Comparison of ENCODE assay signal across 21 cellular contexts in the genomic region with DNA sequence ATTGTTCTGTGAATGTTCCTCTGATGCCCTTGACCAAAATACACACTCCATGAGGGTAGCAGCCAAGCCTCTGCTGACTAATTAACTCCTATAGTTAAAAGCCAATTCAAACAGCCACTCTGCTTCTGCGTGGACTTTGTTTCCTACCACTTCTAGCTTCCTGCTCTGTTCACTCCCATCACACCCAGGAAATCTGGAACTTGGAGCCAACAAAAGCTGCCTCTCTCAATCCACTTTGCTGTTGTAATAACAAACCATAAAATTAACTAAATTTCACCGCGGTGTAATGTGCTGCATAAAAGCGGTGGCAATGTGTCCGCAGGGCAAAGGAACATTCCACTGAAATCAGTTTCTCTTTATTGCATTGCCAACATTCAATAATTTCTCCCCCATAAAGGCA.
"Had no signal": no experiment of that assay in that cellular context is flagged by ENCODE, and none has a peak within 500 bp of the region (broad histone marks: within the 10 kb centered on the region; RNA-seq: fewer than 3 reads in every experiment).

No MANE protein-coding gene starts in this region.

- H3K36me3 ChIP-seq: esophagus squamous epithelium, gastroesophageal sphincter, pancreas, sigmoid colon, stomach, thoracic aorta had no signal

- H3K4me1 ChIP-seq: gastroesophageal sphincter, pancreas, stomach had no signal

- DNase-seq: cerebellar nuclear complex; dermis blood vessel endothelial cell; esophagus squamous epithelium; foreskin fibroblast; glutamatergic neuron; immature natural killer cell; mammary epithelial cell; occipital lobe; pancreas; retina; sigmoid colon; stimulated activated CD4-positive, alpha-beta T cell treated with anti-CD3 and anti-CD28 coated beads, Interleukin-12 subunit alpha, Interleukin-12 subunit beta, amount 100 ng/mL, for 4 hours; stimulated activated naive CD4-positive, alpha-beta T cell; stomach; substantia nigra; trophoblast cell had no signal

- FAIRE-seq: colon, keratinocyte, pancreas had no signal

- H3K4me3 ChIP-seq: esophagus squamous epithelium, gastroesophageal sphincter, pancreas, sigmoid colon, skin epidermis, stomach, thoracic aorta had no signal

- H3K27ac ChIP-seq: esophagus squamous epithelium, gastroesophageal sphincter, pancreas, skin epidermis, stomach, thoracic aorta had no signal

- H3K9me3 ChIP-seq: esophagus squamous epithelium, gastroesophageal sphincter, pancreas, sigmoid colon, stomach, thoracic aorta had no signal

- H3K27me3 ChIP-seq: esophagus squamous epithelium, gastroesophageal sphincter, pancreas, sigmoid colon, stomach had no signal
